Comparison of ENCODE assay signal across 8 cellular contexts in genomic region chrX:45851434-45851991, GRCh38.
DNase-seq lines count a peak whose midpoint lies in the region; ATAC-seq and TF ChIP-seq lines count a peak whose summit lies in the region.

No MANE protein-coding gene starts in this region.

- H3K9me3 ChIP-seq in RWPE2 (ENCODE audit: severe bottlenecking) = no peaks in the 10 kb centered on the region

- H3K4me1 Mint-ChIP-seq in activated naive CD4-positive, alpha-beta T cell treated with anti-CD3 and anti-CD28 coated beads, Interleukin-2, amount 50 U/mL, for 24 hours = peaks cover 24% of the 10 kb centered on the region

- no peak for TF ChIP-seq CTCF in HFF-Myc (IDR thresholded peaks at IDR 0.05; ENCODE audit: low read depth, low read length, missing control alignments)
- no peak for TF ChIP-seq CTCF in RWPE2 (IDR thresholded peaks at IDR 0.05; ENCODE audit: poor library complexity, severe bottlenecking)

- peaks cover 24% of the 10 kb centered on the region for H3K4me1 ChIP-seq in RWPE2 (ENCODE audit: insufficient read depth, poor library complexity, severe bottlenecking)

- H3K27me3 Mint-ChIP-seq in activated naive CD4-positive, alpha-beta T cell treated with anti-CD3 and anti-CD28 coated beads, Interleukin-2, amount 50 U/mL, for 24 hours = no peaks in the 10 kb centered on the region

- no peaks in the 10 kb centered on the region for H3K9me3 Mint-ChIP-seq in activated naive CD4-positive, alpha-beta T cell treated with anti-CD3 and anti-CD28 coated beads, Interleukin-2, amount 50 U/mL, for 24 hours

- H3K4me3 ChIP-seq in HFF-Myc (replicated peaks; ENCODE audit: low read depth, low read length) (peak overlapping the region; percentile 61), RWPE2 (ENCODE audit: severe bottlenecking) (peak overlapping the region; percentile 92), iPS-11a (ENCODE audit: low read depth, low read length) (peak overlapping the region; percentile 77), skin epidermis (peak overlapping the region; percentile 50 to 63 (median 54))

- DNase-seq in HFF-Myc (ENCODE audit: extremely low read depth, low read depth) (no peak), RWPE2 (ENCODE audit: low spot score) (peak; percentile 57), NCI-H2107 treated with DMSO at 0.1 percent for 48 hours (lab: John Stamatoyannopoulos, UW; ENCODE audit: unreplicated experiment) (no peak), GM19240 (ENCODE audit: insufficient read length, low spot score) (no peak)

- peak overlapping the region; percentile 95 for H3K4me3 Mint-ChIP-seq in activated naive CD4-positive, alpha-beta T cell treated with anti-CD3 and anti-CD28 coated beads, Interleukin-2, amount 50 U/mL, for 24 hours

- H3K27ac Mint-ChIP-seq in activated naive CD4-positive, alpha-beta T cell treated with anti-CD3 and anti-CD28 coated beads, Interleukin-2, amount 50 U/mL, for 24 hours = peak overlapping the region; percentile 84

- H3K36me3 ChIP-seq in RWPE2 (ENCODE audit: low read depth) = peaks cover 30% of the 10 kb centered on the region

- ATAC-seq in RWPE2 (ENCODE audit: low read depth) = peak; percentile 70
- ATAC-seq in GM21423 (IDR thresholded peaks at IDR 0.05; ENCODE audit: unreplicated experiment) = no peak

- peaks cover 13% of the 10 kb centered on the region for H3K36me3 Mint-ChIP-seq in activated naive CD4-positive, alpha-beta T cell treated with anti-CD3 and anti-CD28 coated beads, Interleukin-2, amount 50 U/mL, for 24 hours

- H3K27ac ChIP-seq in RWPE2 (ENCODE audit: poor library complexity, severe bottlenecking) = peak overlapping the region; percentile 86
- peak overlapping the region in 20 of 21 experiments; percentile 1 to 89 (median 74) for H3K27ac ChIP-seq in skin epidermis

- no peaks in the 10 kb centered on the region for H3K27me3 ChIP-seq in RWPE2 (ENCODE audit: insufficient read depth, poor library complexity, severe bottlenecking)
